Comparison of ENCODE assay signal across 23 cellular contexts in genomic region chr1:51634618-51635017, GRCh38. TPM values are rescaled to one million over a fixed set of nuclear protein-coding genes. Genes with fewer than 3 reads are reported as not detected.
A peak's percentile ranks its signal among the peaks of the same experiment; 100 is the strongest.
DNase-seq lines count a peak whose midpoint lies in the region; ATAC-seq, FAIRE-seq and TF ChIP-seq lines count a peak whose summit lies in the region.
"Had no signal": no experiment of that assay in that cellular context is flagged by ENCODE, and none has a peak within 500 bp of the region (broad histone marks: within the 10 kb centered on the region; RNA-seq: fewer than 3 reads in every experiment).

No MANE protein-coding gene starts in this region.

- H3K27me3 Mint-ChIP-seq in HFFc6 (ENCODE audit: insufficient read depth), result no peaks in the 10 kb centered on the region
- H3K27me3 Mint-ChIP-seq in effector memory CD8-positive, alpha-beta T cell, result no peaks in the 10 kb centered on the region
- H3K27me3 Mint-ChIP-seq: B cell; CD4-positive, alpha-beta T cell; T-cell had no signal

- peaks cover 58% of the 10 kb centered on the region for H3K4me1 Mint-ChIP-seq in HFFc6 (ENCODE audit: low read depth)
- H3K4me1 Mint-ChIP-seq in effector memory CD8-positive, alpha-beta T cell (ENCODE audit: low read depth in 2 of 2), result peaks cover 14 to 27% of the 10 kb centered on the region in 2 donors

- no peak for TF ChIP-seq EP300 in A549 (IDR thresholded peaks at IDR 0.05)

- no peak for TF ChIP-seq POLR2A in A549 (IDR thresholded peaks at IDR 0.05; ENCODE audit: low read length)

- POLR2A ChIA-PET in A549 (lab: Yijun Ruan, JAX), result no interaction called here
- POLR2A ChIA-PET in RWPE1 (lab: Yijun Ruan, JAX; ENCODE audit: low non-redundant PET), result no interaction called here

- no peak for TF ChIP-seq RAD21 in A549 (conservative IDR thresholded peaks at IDR 0.05 in 1 of 2, IDR thresholded peaks at IDR 0.05 in 1 of 2)

- H3K4me1 ChIP-seq in A549 (peaks cover 50% of the 10 kb centered on the region), psoas muscle (peaks cover 73% of the 10 kb centered on the region)

- no peaks in the 10 kb centered on the region for H3K9me3 Mint-ChIP-seq in HFFc6
- no peaks in the 10 kb centered on the region for H3K9me3 Mint-ChIP-seq in effector memory CD8-positive, alpha-beta T cell
- H3K9me3 Mint-ChIP-seq: CD4-positive, alpha-beta T cell; T-cell had no signal

- no peak for FAIRE-seq in A549 (lab: Jason Lieb, UNC)
- FAIRE-seq: GM12891, GM18507 had no signal

- TF ChIP-seq CTCF in A549 (IDR thresholded peaks at IDR 0.05), result no peak
- no peak for TF ChIP-seq CTCF in HFFc6 (IDR thresholded peaks at IDR 0.05)
- TF ChIP-seq CTCF in psoas muscle (IDR thresholded peaks at IDR 0.05), result no peak
- no peak for TF ChIP-seq CTCF in RWPE1 (conservative IDR thresholded peaks at IDR 0.05; ENCODE audit: low read depth)

- no peak overlapping the region for H3K4me2 ChIP-seq in A549

- H3K36me3 Mint-ChIP-seq in HFFc6 (ENCODE audit: low read depth), result peaks cover 6% of the 10 kb centered on the region
- H3K36me3 Mint-ChIP-seq in effector memory CD8-positive, alpha-beta T cell (ENCODE audit: insufficient read depth), result no peaks in the 10 kb centered on the region

- H3K9me3 ChIP-seq in A549, result no peaks in the 10 kb centered on the region
- H3K9me3 ChIP-seq in psoas muscle, result no peaks in the 10 kb centered on the region
- H3K9me3 ChIP-seq: Caco-2, HAP-1 had no signal

- H3K4me3 Mint-ChIP-seq in HFFc6, result no peak overlapping the region
- no peak overlapping the region for H3K4me3 Mint-ChIP-seq in effector memory CD8-positive, alpha-beta T cell
- H3K4me3 Mint-ChIP-seq: B cell; CD4-positive, alpha-beta T cell; T-cell had no signal

- H3K4me3 ChIP-seq in A549, result no peak overlapping the region
- H3K4me3 ChIP-seq in psoas muscle, result no peak overlapping the region
- H3K4me3 ChIP-seq: HAP-1 had no signal

- WGBS in A549 (ENCODE audit: missing lambda C conversion rate), result 80% methylated on average over 7 of the region's 7 CpGs
- 82 to 97% (median 84%) methylated on average over 7 of the region's 7 CpGs for WGBS in psoas muscle, 3 donors

- no peak for DNase-seq in A549 (ENCODE audit: low read depth in 1 of 2, low spot score in 1 of 2)
- DNase-seq in HFFc6, result no peak
- DNase-seq in effector memory CD8-positive, alpha-beta T cell, result no peak
- DNase-seq in psoas muscle, result no peak
- DNase-seq in RWPE1 (ENCODE audit: low spot score), result no peak
- DNase-seq in SHP77 treated with DMSO at 0.1 percent for 48 hours (lab: John Stamatoyannopoulos, UW), result no peak
- DNase-seq in dermis blood vessel endothelial cell, result no peak
- DNase-seq: CD4-positive, alpha-beta T cell; GF-D8; MM.1S; NCI-H1092; NCI-H1436 treated with DMSO at 0.1 percent for 48 hours; NCI-H2029; NCI-H345; NCI-H524 treated with DMSO at 0.1 percent for 48 hours; T-cell had no signal

- H3K27ac ChIP-seq in A549 (peak overlapping the region; percentile 62 to 80; a peak in 5 of 6 replicates), psoas muscle (peak overlapping the region; percentile 91), RWPE1 (no peak overlapping the region)
- H3K27ac ChIP-seq: 22Rv1 had no signal

- intact Hi-C loops in psoas muscle (cut with DNase I), result loop anchor here in 1 of 2 donors (5.0 kb wide), 1 partner anchor 133 kb away; no protein-coding TSS in a partner anchor

- no peak; a peak in 1 of 6 replicates for ATAC-seq in A549
- no peak for ATAC-seq in effector memory CD8-positive, alpha-beta T cell (replicated peaks)
- no peak for ATAC-seq in psoas muscle
- no peak for ATAC-seq in GM18873 (IDR thresholded peaks at IDR 0.05; ENCODE audit: low FRiP score, unreplicated experiment)
- ATAC-seq: T-cell had no signal

- CTCF ChIA-PET in A549 (lab: Yijun Ruan, JAX), result interaction anchor here (1.3 kb wide), 1 partner anchor 135 kb away, joined by 4 read pairs; no protein-coding TSS in a partner anchor
- CTCF ChIA-PET in RWPE1 (lab: Yijun Ruan, JAX), result interaction anchor here (0.6 kb wide), 1 partner anchor 601 kb away, joined by 4 read pairs; no protein-coding TSS in a partner anchor

- H3K36me3 ChIP-seq in psoas muscle (ENCODE audit: insufficient read depth in 1 of 2, low read depth in 1 of 2), result no peaks in the 10 kb centered on the region
- H3K36me3 ChIP-seq: HAP-1 had no signal

- peak overlapping the region; percentile 5; the same call in 1 of the 2 replicates for H3K27ac Mint-ChIP-seq in HFFc6
- H3K27ac Mint-ChIP-seq in effector memory CD8-positive, alpha-beta T cell, result peak overlapping the region; percentile 5 to 33
- H3K27ac Mint-ChIP-seq: B cell; CD4-positive, alpha-beta T cell; T-cell had no signal

- H3K27me3 ChIP-seq in psoas muscle (ENCODE audit: insufficient read depth in 3 of 3, low read length in 2 of 3), result no peaks in the 10 kb centered on the region

TF ChIP-seq in A549, 52 proteins besides CTCF, POLR2A, EP300 and RAD21:
- no peak for TF ChIP-seq HDAC2 (IDR thresholded peaks at IDR 0.05)
- no peak for TF ChIP-seq KDM1A (IDR thresholded peaks at IDR 0.05; ENCODE audit: low read depth)
- no peak for TF ChIP-seq USF2 (IDR thresholded peaks at IDR 0.05)
- no peak for TF ChIP-seq ZSCAN20 (CRISPR knock-in tag; IDR thresholded peaks at IDR 0.05)
- no peak for TF ChIP-seq ESRRA (IDR thresholded peaks at IDR 0.05; ENCODE audit: borderline replicate concordance, low read length)
- TF ChIP-seq TP53 (CRISPR knock-in tag; IDR thresholded peaks at IDR 0.05), result no peak
- no peak for TF ChIP-seq HMGXB4 (CRISPR knock-in tag; IDR thresholded peaks at IDR 0.05; ENCODE audit: borderline replicate concordance)
- no peak for TF ChIP-seq NPAS2 (CRISPR knock-in tag; IDR thresholded peaks at IDR 0.05; ENCODE audit: borderline replicate concordance)
- no peak for TF ChIP-seq MYC (IDR thresholded peaks at IDR 0.05; ENCODE audit: borderline replicate concordance, low read length)
- TF ChIP-seq TFCP2L1 (CRISPR knock-in tag; IDR thresholded peaks at IDR 0.05), result no peak
- TF ChIP-seq HOXB5 (CRISPR knock-in tag; IDR thresholded peaks at IDR 0.05), result no peak
- no peak for TF ChIP-seq FOSL2 (IDR thresholded peaks at IDR 0.05)
- TF ChIP-seq FOSL2 (CRISPR knock-in tag; IDR thresholded peaks at IDR 0.05), result no peak
- TF ChIP-seq FOSB (CRISPR knock-in tag; IDR thresholded peaks at IDR 0.05), result no peak
- TF ChIP-seq RARB (CRISPR knock-in tag; IDR thresholded peaks at IDR 0.05), result no peak
- no peak for TF ChIP-seq ZFP36 (IDR thresholded peaks at IDR 0.05; ENCODE audit: borderline replicate concordance, partially characterized antibody)
- no peak for TF ChIP-seq ATOH8 (CRISPR knock-in tag; IDR thresholded peaks at IDR 0.05; ENCODE audit: low read depth)

RNA-seq across cellular contexts. Expression of gene OSBPL9, which starts 17.7 kb away (rescaled TPM):
- polyA plus RNA-seq in A549 (2011; rRNA removed) (93.7 and 108 TPM in 2 replicates), A549 (2017; fragmentation: RNase III; extraction: RNeasy Plus Mini Kit Qiagen cat#74134 plus additional on column Dnase treatment) (45.1 to 52.9 TPM (median 52.6 TPM) in 3 replicates), psoas muscle (10 to 100 TPM; 15.6 to 84.8 (median 60.6) TPM)
- polyA plus RNA-seq in A549 (2012; cell fraction: cytosol; rRNA removed), result 21.0 and 30.1 TPM in 2 replicates
- 12.7 and 18.9 TPM in 2 replicates for polyA plus RNA-seq in A549 (2012; cell fraction: nucleus; rRNA removed)
- polyA minus RNA-seq in A549 (2011; rRNA and poly(A)+ RNA removed), result 139 and 185 TPM in 2 replicates
- total RNA-seq in HFFc6 (2021; fragmentation: NEBNext Ultra II Directional; extraction: Animal tissue kit (Norgen Biotek cat#: 25700)), result 10 to 100 TPM; 39.8 to 54.2 (median 44.8) TPM
- total RNA-seq in psoas muscle (100 to 1,000 TPM in 1 of 4 donors, 10 to 100 TPM in 3; 32.5 to 141 (median 52.0) TPM), dermis blood vessel endothelial cell (96.1 and 120 TPM in 2 replicates)
